ENCODE assay signal across 1 cellular context in genomic region chr7:7099584-7100014, GRCh38.
A peak's percentile ranks its signal among the peaks of the same experiment; 100 is the strongest.
TF ChIP-seq lines count a peak whose summit lies in the region.

No MANE protein-coding gene starts in this region.

TF ChIP-seq in K562, 482 proteins besides CTCF, POLR2A, EP300 and RAD21 (continued from another document and continues in another):
- TF ChIP-seq TSHZ1 (CRISPR knock-in tag; IDR thresholded peaks at IDR 0.05) (no peak), MTA3 (IDR thresholded peaks at IDR 0.05; ENCODE audit: borderline replicate concordance) (peak; percentile 77), CREM (IDR thresholded peaks at IDR 0.05; ENCODE audit: low read depth) (peak; percentile 32), FOXO4 (CRISPR knock-in tag; IDR thresholded peaks at IDR 0.05) (no peak), NCOA2 (IDR thresholded peaks at IDR 0.05; ENCODE audit: partially characterized antibody in 2 of 2) (peak in 1 of 2 experiments; percentile 81), ZNF277 (CRISPR knock-in tag; IDR thresholded peaks at IDR 0.05; ENCODE audit: borderline replicate concordance) (no peak), RBM17 (IDR thresholded peaks at IDR 0.05; ENCODE audit: borderline replicate concordance, low read depth, low read length) (no peak), CHD4 (IDR thresholded peaks at IDR 0.05; ENCODE audit: insufficient read depth, insufficient replicate concordance, low read depth, low read length, poor library complexity, severe bottlenecking) (no peak), ZFP30 (CRISPR knock-in tag; IDR thresholded peaks at IDR 0.05; ENCODE audit: borderline replicate concordance) (no peak), IRF1 (CRISPR knock-in tag; IDR thresholded peaks at IDR 0.05; ENCODE audit: borderline replicate concordance) (no peak), E2F5 (CRISPR knock-in tag; IDR thresholded peaks at IDR 0.05) (no peak), SFPQ (IDR thresholded peaks at IDR 0.05; ENCODE audit: low read depth, low read length) (no peak), SMARCE1 (IDR thresholded peaks at IDR 0.05) (peak; percentile 88), FOXJ3 (CRISPR knock-in tag; IDR thresholded peaks at IDR 0.05) (no peak), RBBP5 (IDR thresholded peaks at IDR 0.05; ENCODE audit: borderline replicate concordance, insufficient read depth, low read length, poor library complexity, severe bottlenecking) (no peak), CREB3 (tag; conservative IDR thresholded peaks at IDR 0.05; ENCODE audit: low read depth) (no peak), ZNF316 (IDR thresholded peaks at IDR 0.05) (peak; percentile 100), U2AF2 (optimal IDR thresholded peaks at IDR 0.05; ENCODE audit: low read depth, low read length) (no peak), ZFP1 (CRISPR knock-in tag; IDR thresholded peaks at IDR 0.05) (no peak), DEAF1 (CRISPR knock-in tag; IDR thresholded peaks at IDR 0.05) (no peak), SMAD1 (IDR thresholded peaks at IDR 0.05; ENCODE audit: low read depth, low read length, partially characterized antibody) (no peak), ZC3H11A (IDR thresholded peaks at IDR 0.05; ENCODE audit: low read depth, low read length) (no peak), USF2 (CRISPR knock-in tag; IDR thresholded peaks at IDR 0.05) (no peak), RNF2 (IDR thresholded peaks at IDR 0.05) (no peak), ZNF274 (IDR thresholded peaks at IDR 0.05; ENCODE audit: borderline replicate concordance, low read depth, low read length) (no peak), ARID1B (IDR thresholded peaks at IDR 0.05) (peak; percentile 90), RFX1 (IDR thresholded peaks at IDR 0.05) (peak; percentile 30; the same call in 1 of the 2 replicates), MTF1 (CRISPR knock-in tag; IDR thresholded peaks at IDR 0.05; ENCODE audit: borderline replicate concordance) (no peak), BHLHE40 (IDR thresholded peaks at IDR 0.05; ENCODE audit: low read length) (no peak), ASH1L (IDR thresholded peaks at IDR 0.05; ENCODE audit: borderline replicate concordance, low read depth, partially characterized antibody) (no peak), HBP1 (CRISPR knock-in tag; IDR thresholded peaks at IDR 0.05) (no peak), TAF9B (IDR thresholded peaks at IDR 0.05; ENCODE audit: partially characterized antibody) (peak; percentile 99), TAF15 (IDR thresholded peaks at IDR 0.05; ENCODE audit: low read depth, low read length) (no peak), XRCC4 (IDR thresholded peaks at IDR 0.05; ENCODE audit: extremely low read depth, insufficient read depth, insufficient read length) (no peak), ZNF449 (CRISPR knock-in tag; IDR thresholded peaks at IDR 0.05) (no peak), NR2F6 (CRISPR knock-in tag; IDR thresholded peaks at IDR 0.05) (no peak), ZNF589 (CRISPR knock-in tag; IDR thresholded peaks at IDR 0.05; ENCODE audit: low read depth) (no peak), DIDO1 (tag; IDR thresholded peaks at IDR 0.05; ENCODE audit: low read depth) (no peak; the same call in 1 of the 2 replicates), CSDE1 (IDR thresholded peaks at IDR 0.05) (no peak), ERF (CRISPR knock-in tag; IDR thresholded peaks at IDR 0.05) (no peak), NCOA1 (IDR thresholded peaks at IDR 0.05; ENCODE audit: low read depth) (peak; percentile 43; the same call in 1 of the 2 replicates), KLF16 (IDR thresholded peaks at IDR 0.05) (peak; percentile 58), ZFP36 (IDR thresholded peaks at IDR 0.05; ENCODE audit: low read depth, low read length, partially characterized antibody) (no peak), LARP7 (IDR thresholded peaks at IDR 0.05) (no peak), RBM34 (IDR thresholded peaks at IDR 0.05; ENCODE audit: borderline replicate concordance, insufficient read depth, low read length) (no peak), HNRNPH1 (optimal IDR thresholded peaks at IDR 0.05; ENCODE audit: low read depth, low read length) (no peak), PRMT5 (CRISPR knock-in tag; IDR thresholded peaks at IDR 0.05) (no peak), TEAD1 (CRISPR knock-in tag; IDR thresholded peaks at IDR 0.05) (peak; percentile 99), ZKSCAN1 (IDR thresholded peaks at IDR 0.05; ENCODE audit: low read depth, low read length) (no peak), ADNP (tag; IDR thresholded peaks at IDR 0.05) (no peak), EZH2 (IDR thresholded peaks at IDR 0.05; ENCODE audit: borderline replicate concordance, low read depth, low read length) (no peak), ZNF146 (CRISPR knock-in tag; IDR thresholded peaks at IDR 0.05; ENCODE audit: unreplicated experiment) (no peak)
